ENCODE assay signal across 9 cellular contexts in the genomic region with DNA sequence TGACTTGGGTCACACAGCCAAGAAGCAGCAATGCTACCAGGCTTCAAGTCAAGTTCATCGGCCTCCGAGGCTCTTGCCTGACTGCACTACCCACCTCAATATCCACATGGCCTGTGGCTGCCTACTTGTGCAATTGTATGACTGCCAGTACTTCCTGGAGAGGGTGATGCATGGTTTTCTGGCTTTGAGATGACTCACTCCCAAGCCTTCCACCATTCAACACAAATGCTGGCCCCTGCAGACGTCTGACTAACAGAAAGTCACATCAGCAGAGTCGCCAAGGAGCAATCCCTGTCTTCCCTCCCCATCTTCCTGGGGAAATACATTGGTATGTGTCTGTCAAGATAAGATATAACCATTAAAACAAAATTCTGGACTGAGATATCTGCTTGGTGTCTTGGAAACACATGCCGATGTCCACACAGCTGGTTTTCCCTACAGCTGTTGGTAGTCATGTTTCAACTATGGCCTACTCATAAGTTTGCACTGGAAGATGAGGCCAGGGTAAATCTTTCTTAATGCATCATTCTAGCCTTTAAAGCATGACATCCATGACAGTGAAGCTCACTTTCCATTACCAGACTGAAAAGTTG.
A peak's percentile ranks its signal among the peaks of the same experiment; 100 is the strongest.
DNase-seq lines count a peak whose midpoint lies in the region; ATAC-seq and TF ChIP-seq lines count a peak whose summit lies in the region.
"Had no signal": no experiment of that assay in that cellular context is flagged by ENCODE, and none has a peak within 500 bp of the region (broad histone marks: within the 10 kb centered on the region; RNA-seq: fewer than 3 reads in every experiment).

No MANE protein-coding gene starts in this region.

- H3K4me3 ChIP-seq in gastroesophageal sphincter, result no peak overlapping the region

- no peaks in the 10 kb centered on the region for H3K9me3 ChIP-seq in gastroesophageal sphincter

- no peaks in the 10 kb centered on the region for H3K36me3 Mint-ChIP-seq in activated CD4-positive, alpha-beta memory T cell treated with anti-CD3 and anti-CD28 coated beads, Interleukin-2, amount 10 ng/mL, durations not matched to agents 7 days and 5 days (ENCODE audit: low read depth)

- H3K36me3 ChIP-seq in gastroesophageal sphincter, result no peaks in the 10 kb centered on the region

- no peak overlapping the region for H3K4me3 Mint-ChIP-seq in activated CD4-positive, alpha-beta memory T cell treated with anti-CD3 and anti-CD28 coated beads, Interleukin-2, amount 10 ng/mL, durations not matched to agents 7 days and 5 days
- H3K4me3 Mint-ChIP-seq: B cell had no signal

- DNase-seq in NK-92 treated with Interleukin-12 subunit alpha and Interleukin-12 subunit beta, amount 100 ng/mL, for 24 hours (lab: John Stamatoyannopoulos, UW), result peak; percentile 61
- DNase-seq in NK-92 (lab: John Stamatoyannopoulos, UW; ENCODE audit: unreplicated experiment) (no peak), NCI-H510A (lab: John Stamatoyannopoulos, UW) (no peak)
- DNase-seq in activated CD4-positive, alpha-beta memory T cell treated with anti-CD3 and anti-CD28 coated beads, Interleukin-2, amount 10 ng/mL, durations not matched to agents 7 days and 5 days, result peak; percentile 59
- DNase-seq in stimulated activated CD4-positive, alpha-beta T cell treated with anti-CD3 and anti-CD28 coated beads, Interleukin-4, amount 100 ng/mL, for 24 hours, result peak; percentile 70
- DNase-seq in central memory CD4-positive, alpha-beta T cell, result no peak

- WGBS in gastroesophageal sphincter (ENCODE audit: low coverage in 1 of 2), 2 donors, result 43 to 52% methylated on average over 3 to 5 of the region's 5 CpGs

- H3K27me3 ChIP-seq in gastroesophageal sphincter, result no peaks in the 10 kb centered on the region

- ATAC-seq in gastroesophageal sphincter, result peak; percentile 83
- no peak for ATAC-seq in HG02623 (IDR thresholded peaks at IDR 0.05; ENCODE audit: unreplicated experiment)

- no peaks in the 10 kb centered on the region for H3K27me3 Mint-ChIP-seq in activated CD4-positive, alpha-beta memory T cell treated with anti-CD3 and anti-CD28 coated beads, Interleukin-2, amount 10 ng/mL, durations not matched to agents 7 days and 5 days
- H3K27me3 Mint-ChIP-seq: B cell had no signal

- H3K9me3 Mint-ChIP-seq in activated CD4-positive, alpha-beta memory T cell treated with anti-CD3 and anti-CD28 coated beads, Interleukin-2, amount 10 ng/mL, durations not matched to agents 7 days and 5 days, result no peaks in the 10 kb centered on the region

- H3K4me1 ChIP-seq in gastroesophageal sphincter, result peaks cover 0 to 24% (median 7%) of the 10 kb centered on the region in 3 donors

- POLR2A ChIA-PET in activated CD4-positive, alpha-beta memory T cell treated with anti-CD3 and anti-CD28 coated beads, Interleukin-2, amount 10 ng/mL, durations not matched to agents 7 days and 5 days (lab: Charles Lee), result interaction anchor here (1.1 to 1.9 kb wide), 4 partner anchors 63 to 279 kb away, joined by 3 to 7 read pairs (median 4); no protein-coding TSS in a partner anchor

- no peak for TF ChIP-seq POLR2A in gastroesophageal sphincter (IDR thresholded peaks at IDR 0.05)

- H3K27ac Mint-ChIP-seq in activated CD4-positive, alpha-beta memory T cell treated with anti-CD3 and anti-CD28 coated beads, Interleukin-2, amount 10 ng/mL, durations not matched to agents 7 days and 5 days, result peak overlapping the region; percentile 14
- H3K27ac Mint-ChIP-seq: B cell had no signal

- TF ChIP-seq CTCF in gastroesophageal sphincter (IDR thresholded peaks at IDR 0.05), result no peak

- H3K27ac ChIP-seq in gastroesophageal sphincter, result no peak overlapping the region

- H3K4me1 Mint-ChIP-seq in activated CD4-positive, alpha-beta memory T cell treated with anti-CD3 and anti-CD28 coated beads, Interleukin-2, amount 10 ng/mL, durations not matched to agents 7 days and 5 days, result peaks cover 26% of the 10 kb centered on the region
- H3K4me1 Mint-ChIP-seq: B cell had no signal

- TF ChIP-seq EP300 in gastroesophageal sphincter (IDR thresholded peaks at IDR 0.05), result no peak

- CTCF ChIA-PET in activated CD4-positive, alpha-beta memory T cell treated with anti-CD3 and anti-CD28 coated beads, Interleukin-2, amount 10 ng/mL, durations not matched to agents 7 days and 5 days (lab: Charles Lee), result interaction anchor here (0.5 to 1.7 kb wide), 7 partner anchors 8 to 319 kb away, joined by 3 to 6 read pairs (median 5); no protein-coding TSS in a partner anchor

Comparison
In these comparisons a context has a peak if more than half of its experiments do, and no peak if none do; other contexts are left out.
1. DNase-seq: peak in NK-92 treated with Interleukin-12 subunit alpha and Interleukin-12 subunit beta, amount 100 ng/mL, for 24 hours (single experiment), activated CD4-positive, alpha-beta memory T cell treated with anti-CD3 and anti-CD28 coated beads, Interleukin-2, amount 10 ng/mL, durations not matched to agents 7 days and 5 days (single experiment) and stimulated activated CD4-positive, alpha-beta T cell treated with anti-CD3 and anti-CD28 coated beads, Interleukin-4, amount 100 ng/mL, for 24 hours (single experiment); none in NK-92 (single experiment), NCI-H510A (single experiment) and central memory CD4-positive, alpha-beta T cell (single experiment).